In the genomic region with DNA sequence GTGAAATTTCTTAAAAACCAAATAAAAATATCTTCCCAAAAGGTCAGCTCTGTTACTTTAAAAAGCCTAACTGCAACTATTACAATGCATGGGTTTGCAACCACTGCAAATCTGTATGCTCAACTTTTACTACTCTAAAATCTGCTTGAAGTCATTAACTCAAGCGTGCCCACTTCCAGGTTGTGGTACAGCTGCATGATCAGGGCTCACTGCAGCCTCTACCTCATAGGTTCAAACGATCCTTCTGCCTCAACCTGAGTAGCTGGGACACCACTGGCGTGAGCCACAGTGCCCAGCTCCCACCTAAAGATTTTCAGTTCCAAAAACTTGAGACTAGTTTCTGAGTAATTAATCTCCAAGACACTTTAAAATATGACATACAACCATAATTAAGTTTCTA, we compare ENCODE assay signal across 11 cellular contexts. TPM values are rescaled to one million over a fixed set of nuclear protein-coding genes. Genes with fewer than 3 reads are reported as not detected.
A peak's percentile ranks its signal among the peaks of the same experiment; 100 is the strongest.
DNase-seq lines count a peak whose midpoint lies in the region; ATAC-seq and TF ChIP-seq lines count a peak whose summit lies in the region.
"Had no signal": no experiment of that assay in that cellular context is flagged by ENCODE, and none has a peak within 500 bp of the region (broad histone marks: within the 10 kb centered on the region; RNA-seq: fewer than 3 reads in every experiment).

No MANE protein-coding gene starts in this region.

- no peaks in the 10 kb centered on the region for H3K27me3 ChIP-seq in CD8-positive, alpha-beta memory T cell (ENCODE audit: insufficient read depth, low read length, poor library complexity, severe bottlenecking)
- no peaks in the 10 kb centered on the region for H3K27me3 ChIP-seq in naive thymus-derived CD4-positive, alpha-beta T cell (ENCODE audit: control insufficient read depth in 2 of 2, insufficient read depth in 2 of 2, low read length in 2 of 2)
- no peaks in the 10 kb centered on the region for H3K27me3 ChIP-seq in gastrocnemius medialis
- H3K27me3 ChIP-seq: esophagus muscularis mucosa had no signal

- peak overlapping the region; percentile 10 for H3K4me3 ChIP-seq in CD8-positive, alpha-beta memory T cell (ENCODE audit: low read length)
- peak overlapping the region; percentile 39 for H3K4me3 ChIP-seq in naive thymus-derived CD4-positive, alpha-beta T cell (ENCODE audit: low read length)
- no peak overlapping the region for H3K4me3 ChIP-seq in gastrocnemius medialis
- H3K4me3 ChIP-seq: esophagus muscularis mucosa had no signal

- no peak for TF ChIP-seq POLR2A in gastrocnemius medialis (IDR thresholded peaks at IDR 0.05)

- H3K36me3 ChIP-seq in CD8-positive, alpha-beta memory T cell (ENCODE audit: insufficient read depth, low read length) = peaks cover 5% of the 10 kb centered on the region
- H3K36me3 ChIP-seq in naive thymus-derived CD4-positive, alpha-beta T cell (ENCODE audit: control insufficient read depth in 2 of 3, insufficient read depth in 3 of 3, low read length in 3 of 3) = peaks cover 0 to 6% (median 1%) of the 10 kb centered on the region in 3 experiments
- H3K36me3 ChIP-seq in gastrocnemius medialis = no peaks in the 10 kb centered on the region

- H3K9me3 ChIP-seq in CD8-positive, alpha-beta memory T cell (ENCODE audit: low read length) = no peaks in the 10 kb centered on the region
- no peaks in the 10 kb centered on the region for H3K9me3 ChIP-seq in naive thymus-derived CD4-positive, alpha-beta T cell (ENCODE audit: control insufficient read depth in 2 of 3, low read length in 3 of 3)
- no peaks in the 10 kb centered on the region for H3K9me3 ChIP-seq in gastrocnemius medialis
- H3K9me3 ChIP-seq: esophagus muscularis mucosa had no signal

- peak overlapping the region; percentile 82 to 95 (median 92) for H3K27ac Mint-ChIP-seq in CD8-positive, alpha-beta memory T cell
- peak overlapping the region; percentile 10; the same call in 1 of the 2 replicates for H3K27ac Mint-ChIP-seq in HFFc6
- H3K27ac Mint-ChIP-seq in activated T-cell treated with anti-CD3 and anti-CD28 coated beads, Interleukin-2, amount 50 U/mL, for 24 hours = peak overlapping the region; percentile 91
- peak overlapping the region; percentile 74 to 94 (median 90) for H3K27ac Mint-ChIP-seq in naive thymus-derived CD4-positive, alpha-beta T cell

- no peaks in the 10 kb centered on the region for H3K9me3 Mint-ChIP-seq in CD8-positive, alpha-beta memory T cell
- H3K9me3 Mint-ChIP-seq in HFFc6 = no peaks in the 10 kb centered on the region
- H3K9me3 Mint-ChIP-seq in activated T-cell treated with anti-CD3 and anti-CD28 coated beads, Interleukin-2, amount 50 U/mL, for 24 hours = no peaks in the 10 kb centered on the region
- peaks cover 0 to 2% (median 0%) of the 10 kb centered on the region in 11 donors for H3K9me3 Mint-ChIP-seq in naive thymus-derived CD4-positive, alpha-beta T cell

- peak overlapping the region; percentile 83 to 87 (median 85) for H3K4me3 Mint-ChIP-seq in CD8-positive, alpha-beta memory T cell
- H3K4me3 Mint-ChIP-seq in HFFc6 = no peak overlapping the region
- peak overlapping the region; percentile 71 for H3K4me3 Mint-ChIP-seq in activated T-cell treated with anti-CD3 and anti-CD28 coated beads, Interleukin-2, amount 50 U/mL, for 24 hours
- peak overlapping the region; percentile 82 to 92 (median 86) for H3K4me3 Mint-ChIP-seq in naive thymus-derived CD4-positive, alpha-beta T cell

- H3K27ac ChIP-seq in CD8-positive, alpha-beta memory T cell (ENCODE audit: low read depth, low read length) = no peak overlapping the region
- H3K27ac ChIP-seq in naive thymus-derived CD4-positive, alpha-beta T cell (ENCODE audit: low read depth, low read length) = peak overlapping the region; percentile 63
- H3K27ac ChIP-seq in gastrocnemius medialis = no peak overlapping the region
- H3K27ac ChIP-seq: esophagus muscularis mucosa had no signal

- peaks cover 94% of the 10 kb centered on the region for H3K4me1 ChIP-seq in CD8-positive, alpha-beta memory T cell (ENCODE audit: insufficient read depth, low read length)
- H3K4me1 ChIP-seq in naive thymus-derived CD4-positive, alpha-beta T cell (ENCODE audit: control insufficient read depth in 2 of 2, insufficient read depth in 2 of 2, low read length in 2 of 2) = peaks cover 81% of the 10 kb centered on the region in 2 donors
- H3K4me1 ChIP-seq in gastrocnemius medialis = peaks cover 93 to 100% of the 10 kb centered on the region in 2 donors

- peaks cover 0 to 2% of the 10 kb centered on the region in 2 donors for H3K27me3 Mint-ChIP-seq in CD8-positive, alpha-beta memory T cell
- peaks cover 1% of the 10 kb centered on the region for H3K27me3 Mint-ChIP-seq in HFFc6 (ENCODE audit: insufficient read depth)
- H3K27me3 Mint-ChIP-seq in activated T-cell treated with anti-CD3 and anti-CD28 coated beads, Interleukin-2, amount 50 U/mL, for 24 hours = no peaks in the 10 kb centered on the region
- no peaks in the 10 kb centered on the region for H3K27me3 Mint-ChIP-seq in naive thymus-derived CD4-positive, alpha-beta T cell

- H3K36me3 Mint-ChIP-seq in CD8-positive, alpha-beta memory T cell = peaks cover 0 to 28% (median 3%) of the 10 kb centered on the region in 3 donors
- no peaks in the 10 kb centered on the region; the same call in 1 of the 2 replicates for H3K36me3 Mint-ChIP-seq in HFFc6 (ENCODE audit: low read depth)
- peaks cover 52% of the 10 kb centered on the region for H3K36me3 Mint-ChIP-seq in activated T-cell treated with anti-CD3 and anti-CD28 coated beads, Interleukin-2, amount 50 U/mL, for 24 hours (ENCODE audit: low read depth)
- peaks cover 0 to 7% (median 4%) of the 10 kb centered on the region in 5 donors for H3K36me3 Mint-ChIP-seq in naive thymus-derived CD4-positive, alpha-beta T cell

- TF ChIP-seq CTCF in HFFc6 (IDR thresholded peaks at IDR 0.05) = no peak
- no peak for TF ChIP-seq CTCF in gastrocnemius medialis (IDR thresholded peaks at IDR 0.05 in 4 of 5, conservative IDR thresholded peaks at IDR 0.05 in 1 of 5)

- in situ Hi-C loops in gastrocnemius medialis (cut with MboI; ENCODE audit: low sequenced_read_pairs in 4 of 4) = no loop called here

- peak; percentile 52 for ATAC-seq in naive thymus-derived CD4-positive, alpha-beta T cell
- ATAC-seq in HG03469 (IDR thresholded peaks at IDR 0.05; ENCODE audit: unreplicated experiment) (no peak), GM19395 (IDR thresholded peaks at IDR 0.05; ENCODE audit: unreplicated experiment) (no peak), gastrocnemius medialis (no peak), Right ventricle myocardium superior (ENCODE audit: poor library complexity) (no peak)

- intact Hi-C loops in naive thymus-derived CD4-positive, alpha-beta T cell (cut with micrococcal nuclease) = loop anchor here in 1 of 2 donors (5.0 kb wide), 2 partner anchors 34 to 89 kb away; a partner anchor contains a TSS
- intact Hi-C loops in gastrocnemius medialis (cut with DNase I; ENCODE audit: low total_unique reads) = no loop called here
- intact Hi-C loops in Right ventricle myocardium superior (cut with DNase I) = no loop called here

- peaks cover 80 to 95% (median 95%) of the 10 kb centered on the region in 3 donors for H3K4me1 Mint-ChIP-seq in CD8-positive, alpha-beta memory T cell
- H3K4me1 Mint-ChIP-seq in HFFc6 (ENCODE audit: low read depth) = peaks cover 71% of the 10 kb centered on the region
- H3K4me1 Mint-ChIP-seq in activated T-cell treated with anti-CD3 and anti-CD28 coated beads, Interleukin-2, amount 50 U/mL, for 24 hours (ENCODE audit: low read depth) = peaks cover 89% of the 10 kb centered on the region
- peaks cover 70 to 95% (median 89%) of the 10 kb centered on the region in 7 donors for H3K4me1 Mint-ChIP-seq in naive thymus-derived CD4-positive, alpha-beta T cell

- CTCF ChIA-PET in CD8-positive, alpha-beta memory T cell (lab: Charles Lee) = interaction anchor here (0.9 to 8.2 kb wide), 7 partner anchors 9 to 91 kb away, joined by 3 to 62 read pairs (median 6); a partner anchor contains a TSS
- CTCF ChIA-PET in naive thymus-derived CD4-positive, alpha-beta T cell (lab: Charles Lee) = interaction anchor here (1.0 to 13.0 kb wide), 7 partner anchors 10 to 91 kb away, joined by 3 to 102 read pairs (median 5); no protein-coding TSS in a partner anchor

- peak in 1 of 5 donors; percentile 67 for DNase-seq in CD8-positive, alpha-beta memory T cell
- no peak for DNase-seq in HFFc6
- DNase-seq in activated T-cell treated with anti-CD3 and anti-CD28 coated beads, Interleukin-2, amount 50 U/mL, for 24 hours = no peak
- DNase-seq in naive thymus-derived CD4-positive, alpha-beta T cell = peak in 5 of 9 donors; percentile 42 to 61 (median 55)
- DNase-seq in gastrocnemius medialis = no peak
- DNase-seq in Right ventricle myocardium superior = no peak
- DNase-seq: COR-L47, NCI-H1436 treated with DMSO at 0.1 percent for 48 hours had no signal

- POLR2A ChIA-PET in CD8-positive, alpha-beta memory T cell (lab: Charles Lee) = interaction anchor here (0.5 to 1.5 kb wide), 8 partner anchors 9 to 1252 kb away, joined by 3 to 6 read pairs (median 3); a partner anchor contains a TSS
- POLR2A ChIA-PET in naive thymus-derived CD4-positive, alpha-beta T cell (lab: Charles Lee) = interaction anchor here (0.6 to 7.2 kb wide), 14 partner anchors 9 to 188 kb away, joined by 3 to 57 read pairs (median 6); a partner anchor contains a TSS

RNA-seq across cellular contexts. Expression of a gene that starts 8.2 kb away (rescaled TPM):
- 10 to 100 TPM; 55.3 to 57.3 TPM for total RNA-seq in CD8-positive, alpha-beta memory T cell
- 39.0 TPM for polyA plus RNA-seq in CD8-positive, alpha-beta memory T cell
- 10 to 100 TPM; 31.9 to 36.1 (median 34.8) TPM for total RNA-seq in HFFc6 (2021; fragmentation: NEBNext Ultra II Directional; extraction: Animal tissue kit (Norgen Biotek cat#: 25700))
- 100 to 1,000 TPM in 2 of 5 experiments, 10 to 100 TPM in 3; 66.1 to 139 (median 77.4) TPM for total RNA-seq in naive thymus-derived CD4-positive, alpha-beta T cell
- polyA plus RNA-seq in naive thymus-derived CD4-positive, alpha-beta T cell = 10 to 100 TPM; 36.6 to 58.4 TPM
- total RNA-seq in gastrocnemius medialis = 10 to 100 TPM; 24.2 to 39.3 (median 28.7) TPM
- 32.3 TPM for total RNA-seq in Right ventricle myocardium superior

RNA-seq across cellular contexts. Expression of a gene that starts 19.8 kb away (rescaled TPM):
- total RNA-seq in CD8-positive, alpha-beta memory T cell = 10 to 100 TPM; 44.9 to 45.5 TPM
- polyA plus RNA-seq in CD8-positive, alpha-beta memory T cell = 19.0 TPM
- 10 to 100 TPM; 19.1 to 26.9 (median 22.6) TPM for total RNA-seq in HFFc6 (2021; fragmentation: NEBNext Ultra II Directional; extraction: Animal tissue kit (Norgen Biotek cat#: 25700))
- 10 to 100 TPM; 32.1 to 48.0 (median 40.7) TPM for total RNA-seq in naive thymus-derived CD4-positive, alpha-beta T cell
- 10 to 100 TPM; 19.6 to 22.9 TPM for polyA plus RNA-seq in naive thymus-derived CD4-positive, alpha-beta T cell
- total RNA-seq in gastrocnemius medialis (10 to 100 TPM; 12.8 to 16.2 (median 13.5) TPM), Right ventricle myocardium superior (15.5 TPM)

RNA-seq across cellular contexts. Expression of a gene that starts 34.4 kb away (rescaled TPM):
- 10 to 100 TPM; 26.4 to 26.8 TPM for total RNA-seq in CD8-positive, alpha-beta memory T cell
- polyA plus RNA-seq in CD8-positive, alpha-beta memory T cell = 1.0 TPM
- total RNA-seq in HFFc6 (2021; fragmentation: NEBNext Ultra II Directional; extraction: Animal tissue kit (Norgen Biotek cat#: 25700)) = 10 to 100 TPM; 32.8 to 47.0 (median 35.7) TPM
- total RNA-seq in naive thymus-derived CD4-positive, alpha-beta T cell = 10 to 100 TPM in 1 of 5 experiments, 1 to 10 TPM in 4; 3.4 to 12.6 (median 5.6) TPM
- polyA plus RNA-seq in naive thymus-derived CD4-positive, alpha-beta T cell = under 1 TPM; 0.44 to 0.63 TPM
- total RNA-seq in gastrocnemius medialis (1 to 10 TPM in 3 of 4 donors, under 1 TPM in 1; 0.55 to 2.4 (median 1.2) TPM), Right ventricle myocardium superior (0.73 TPM)

RNA-seq across cellular contexts. Expression of a gene that starts 56.5 kb away (rescaled TPM):
- total RNA-seq in CD8-positive, alpha-beta memory T cell = 1 to 10 TPM; 4.6 to 6.2 TPM
- 1.4 TPM for polyA plus RNA-seq in CD8-positive, alpha-beta memory T cell
- 10 to 100 TPM; 19.9 to 25.2 (median 21.1) TPM for total RNA-seq in HFFc6 (2021; fragmentation: NEBNext Ultra II Directional; extraction: Animal tissue kit (Norgen Biotek cat#: 25700))
- total RNA-seq in naive thymus-derived CD4-positive, alpha-beta T cell = 10 to 100 TPM in 2 of 5 experiments, 1 to 10 TPM in 3; 3.7 to 10.8 (median 7.5) TPM
- 1 to 10 TPM in 1 of 2 donors, under 1 TPM in 1; 0.91 to 1.9 TPM for polyA plus RNA-seq in naive thymus-derived CD4-positive, alpha-beta T cell
- total RNA-seq in gastrocnemius medialis (1 to 10 TPM; 5.3 to 7.3 (median 6.3) TPM), Right ventricle myocardium superior (6.1 TPM)

Comparison
In these comparisons a context has a peak if more than half of its experiments do, and no peak if none do; other contexts are left out.
1. DNase-seq: peak in naive thymus-derived CD4-positive, alpha-beta T cell (5 of 9); none in HFFc6 (single experiment), activated T-cell treated with anti-CD3 and anti-CD28 coated beads, Interleukin-2, amount 50 U/mL, for 24 hours (single experiment), gastrocnemius medialis (0 of 2) and Right ventricle myocardium superior (single experiment).
2. H3K4me3 ChIP-seq: peak in CD8-positive, alpha-beta memory T cell (single experiment) and naive thymus-derived CD4-positive, alpha-beta T cell (single experiment); none in gastrocnemius medialis (0 of 4).
3. H3K27ac Mint-ChIP-seq: peak in every context shown above with its lines; median percentile 92 in CD8-positive, alpha-beta memory T cell; 91 in activated T-cell treated with anti-CD3 and anti-CD28 coated beads, Interleukin-2, amount 50 U/mL, for 24 hours; 90 in naive thymus-derived CD4-positive, alpha-beta T cell; 10 in HFFc6.